16 cellular contexts compared by ENCODE assay signal in genomic region chr1:162236201-162236600, GRCh38.
"Had no signal": no experiment of that assay in that cellular context is flagged by ENCODE, and none has a peak within 500 bp of the region (broad histone marks: within the 10 kb centered on the region; RNA-seq: fewer than 3 reads in every experiment).

No MANE protein-coding gene starts in this region.

- ATAC-seq: pancreas; stimulated activated memory B cell treated with anti-CD40 and anti-IgM and Interleukin-4, amounts not matched to agents 10 μg/mL and 1 μg/mL and 100 μg/mL, for 72 hours had no signal

- H3K27ac ChIP-seq: brain microvascular endothelial cell, epithelial cell of prostate, pancreas, tibial nerve had no signal

- H3K27me3 ChIP-seq: brain microvascular endothelial cell, pancreas, tibial nerve had no signal

- H3K36me3 ChIP-seq: brain microvascular endothelial cell, pancreas, tibial nerve had no signal

- H3K9me3 ChIP-seq: pancreas, tibial nerve had no signal

- H3K4me3 ChIP-seq: pancreas, tibial nerve had no signal

- H3K4me1 ChIP-seq: pancreas had no signal

- FAIRE-seq: pancreas, TTC549 had no signal

- DNase-seq: activated CD4-positive, alpha-beta T cell treated with anti-CD3 and anti-CD28 coated beads, Interleukin-2, amount 10 ng/mL, durations not matched to agents 7 days and 5 days; activated CD4-positive, CD25-positive, alpha-beta regulatory T cell; activated CD8-positive, alpha-beta memory T cell treated with anti-CD3 and anti-CD28 coated beads, Interleukin-2, amount 50 U/mL, for 48 hours; activated naive CD8-positive, alpha-beta T cell treated with anti-CD3 and anti-CD28 coated beads for 36 hours; amygdala; brain microvascular endothelial cell; foreskin melanocyte; head of caudate nucleus; midbrain; pancreas; stimulated activated CD4-positive, alpha-beta T cell treated with anti-CD3 and anti-CD28 coated beads, Interleukin-2, amount 100 ng/mL, for 48 hours; SW 1271 had no signal
